Comparison of ENCODE assay signal across 8 cellular contexts in the genomic region with DNA sequence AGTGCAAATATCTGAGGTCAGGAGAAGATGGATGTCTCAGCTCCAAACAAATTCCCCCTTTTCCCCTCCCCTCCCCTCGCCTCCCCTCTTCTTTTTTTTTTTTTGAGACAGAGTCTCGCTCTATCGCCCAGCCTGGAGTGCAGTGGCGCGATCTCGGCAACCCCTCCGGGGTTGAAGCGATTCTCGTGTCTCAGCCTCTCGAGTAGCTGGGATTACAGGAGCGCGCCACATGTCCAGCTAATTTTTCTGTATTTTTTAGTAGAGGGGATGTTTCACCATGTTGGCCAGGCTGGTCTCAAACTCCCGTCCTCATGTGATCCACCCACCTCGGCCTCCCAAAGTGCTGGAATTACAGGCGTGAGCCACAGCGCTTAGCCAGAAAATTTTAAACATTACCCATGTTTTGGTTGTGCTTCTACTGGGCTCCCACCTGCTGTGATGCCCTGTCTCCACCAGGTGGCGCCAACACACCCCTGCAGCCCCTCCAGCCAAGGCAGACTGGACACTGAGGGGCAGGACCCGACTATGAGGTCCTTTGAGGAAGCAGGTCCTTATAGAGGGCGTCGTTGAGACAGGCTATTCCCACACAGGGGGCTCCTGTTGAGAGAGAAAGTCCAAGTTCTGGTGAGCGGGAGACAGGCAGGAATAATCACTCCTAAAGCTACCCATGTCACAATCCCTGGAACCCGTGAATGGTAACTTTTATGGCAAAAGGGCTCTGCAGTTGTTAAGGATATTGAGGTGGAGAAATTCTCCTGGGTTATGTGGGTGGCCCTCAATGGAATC. TPM values are rescaled to one million over a fixed set of nuclear protein-coding genes. Genes with fewer than 3 reads are reported as not detected.
A peak's percentile ranks its signal among the peaks of the same experiment; 100 is the strongest.
DNase-seq lines count a peak whose midpoint lies in the region; ATAC-seq and TF ChIP-seq lines count a peak whose summit lies in the region.

No MANE protein-coding gene starts in this region.

- H3K4me3 ChIP-seq in kidney epithelial cell (ENCODE audit: low read depth, low read length), result no peak overlapping the region

- no peak for ATAC-seq in GM21390 (IDR thresholded peaks at IDR 0.05; ENCODE audit: unreplicated experiment)

- no peaks in the 10 kb centered on the region for H3K36me3 ChIP-seq in kidney epithelial cell (ENCODE audit: control insufficient read depth, insufficient read depth, low read length)

- H3K27me3 ChIP-seq in kidney epithelial cell (ENCODE audit: control insufficient read depth, insufficient read depth, low read length), result peaks cover 2% of the 10 kb centered on the region

- peak; percentile 53 to 64 for DNase-seq in AML-193 (lab: John Stamatoyannopoulos, UW)
- peak; percentile 80 for DNase-seq in GM20000 (ENCODE audit: low spot score)
- peak; percentile 86 for DNase-seq in NCI-H2227 treated with DMSO at 0.1 percent for 48 hours (lab: John Stamatoyannopoulos, UW)
- peak; percentile 82 for DNase-seq in activated CD4-positive, CD25-positive, alpha-beta regulatory T cell treated with anti-CD3 and anti-CD28 coated beads, Interleukin-2, amount 50 U/mL, for 72 hours
- peak; percentile 80 for DNase-seq in cerebellar cortex (ENCODE audit: low spot score)
- DNase-seq in kidney epithelial cell (ENCODE audit: low read depth), result peak; percentile 18
- peak; percentile 75 to 76 for DNase-seq in stimulated activated CD4-positive, alpha-beta T cell treated with anti-CD3 and anti-CD28 coated beads, Interleukin-2, amount 100 ng/mL, for 48 hours

- TF ChIP-seq CTCF in GM20000 (IDR thresholded peaks at IDR 0.05; ENCODE audit: extremely low read depth, missing control alignments) (peak; percentile 99), kidney epithelial cell (IDR thresholded peaks at IDR 0.05; ENCODE audit: insufficient read depth, low read length, poor library complexity, severe bottlenecking) (peak; percentile 99)

RNA-seq across cellular contexts. Expression of a gene that starts 6.3 kb away (rescaled TPM):
- not detected in 2 replicates for total RNA-seq in kidney epithelial cell

RNA-seq across cellular contexts. Expression of a gene that starts 9.6 kb away (rescaled TPM):
- total RNA-seq in kidney epithelial cell, result 62.0 and 63.7 TPM in 2 replicates

RNA-seq across cellular contexts. Expression of a gene that starts 22.1 kb away (rescaled TPM):
- 1.2 and 2.7 TPM in 2 replicates for total RNA-seq in kidney epithelial cell

RNA-seq across cellular contexts. Expression of a gene that starts 51.7 kb away (rescaled TPM):
- total RNA-seq in kidney epithelial cell, result 49.5 and 51.5 TPM in 2 replicates

RNA-seq across cellular contexts. Expression of a gene that starts 52.1 kb away (rescaled TPM):
- 27.0 and 31.6 TPM in 2 replicates for total RNA-seq in kidney epithelial cell

Comparison
In these comparisons a context has a peak if more than half of its experiments do, and no peak if none do; other contexts are left out.
1. DNase-seq: peak in every context shown above with its lines; median percentile 86 in NCI-H2227 treated with DMSO at 0.1 percent for 48 hours; 82 in activated CD4-positive, CD25-positive, alpha-beta regulatory T cell treated with anti-CD3 and anti-CD28 coated beads, Interleukin-2, amount 50 U/mL, for 72 hours; 80 in GM20000; 80 in cerebellar cortex; 76 in stimulated activated CD4-positive, alpha-beta T cell treated with anti-CD3 and anti-CD28 coated beads, Interleukin-2, amount 100 ng/mL, for 48 hours; 58 in AML-193; 18 in kidney epithelial cell.